ENCODE assay signal across 7 cellular contexts in the genomic region with DNA sequence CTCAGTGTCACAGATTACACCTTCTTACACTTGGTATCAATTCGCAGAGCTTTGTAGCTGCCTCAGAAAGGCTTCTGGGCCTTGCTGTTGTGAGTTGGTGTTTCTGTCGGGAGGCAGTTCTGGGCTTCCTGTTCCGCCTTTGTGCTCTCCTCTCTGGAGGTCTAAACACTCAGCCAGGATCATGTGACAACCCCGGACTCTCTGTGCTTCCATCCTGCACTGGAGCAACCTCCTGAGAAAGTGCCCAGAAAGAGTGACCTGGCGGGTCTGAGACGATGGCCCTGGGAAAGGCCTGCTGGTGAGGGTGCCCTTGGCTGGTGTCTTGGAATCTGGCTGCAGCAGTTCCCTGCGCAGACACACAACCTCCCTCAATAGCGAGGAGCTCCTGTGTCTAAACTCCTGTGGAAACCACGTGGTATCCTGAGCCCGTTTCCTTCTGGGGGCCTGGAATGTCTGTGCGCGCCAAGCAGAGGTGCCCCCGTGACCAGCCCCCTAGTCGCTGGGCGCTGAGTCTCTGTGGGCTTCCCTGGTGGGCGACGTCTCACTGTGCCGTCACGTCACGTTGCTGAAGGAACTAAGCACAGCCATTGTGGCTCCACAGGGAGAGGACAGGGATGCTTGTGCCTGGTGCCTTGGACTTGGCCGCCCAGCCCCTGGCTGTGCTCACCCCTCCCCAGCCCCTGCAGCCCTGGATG.
A peak's percentile ranks its signal among the peaks of the same experiment; 100 is the strongest.
DNase-seq lines count a peak whose midpoint lies in the region; ATAC-seq and TF ChIP-seq lines count a peak whose summit lies in the region.
"Not testable (repeated sequence)": the region's sequence is repeated elsewhere in the genome, so short reads cannot be mapped to it uniquely, and the experiment has no call there.

No MANE protein-coding gene starts in this region.

- 73 to 79% methylated on average over 20 of the region's 21 CpGs for WGBS in thyroid gland, 2 donors

- H3K36me3 Mint-ChIP-seq in endothelial cell (ENCODE audit: low read depth, unreplicated experiment) = not testable (repeated sequence)

- H3K4me1 ChIP-seq in thyroid gland = not testable (repeated sequence)

- H3K4me3 Mint-ChIP-seq in endothelial cell (ENCODE audit: unreplicated experiment) = not testable (repeated sequence)

- peaks cover 19% of the 10 kb centered on the region for H3K4me1 Mint-ChIP-seq in endothelial cell (ENCODE audit: unreplicated experiment)

- not testable (repeated sequence) for H3K27me3 Mint-ChIP-seq in endothelial cell (ENCODE audit: unreplicated experiment)

- H3K27ac Mint-ChIP-seq in endothelial cell (ENCODE audit: unreplicated experiment) = peak overlapping the region; percentile 82

- intact Hi-C loops in posterior vena cava (cut with DNase I); thyroid gland (cut with DNase I): not testable (repeated sequence)

- H3K27me3 ChIP-seq in H7 (ENCODE audit: control insufficient read depth, insufficient read depth, low read length); thyroid gland: not testable (repeated sequence)

- not testable (repeated sequence) for H3K4me3 ChIP-seq in H7 (ENCODE audit: insufficient read depth, low read depth, low read length); thyroid gland (replicated peaks in 1 of 3)

- peak overlapping the region in 1 of 3 donors; percentile 50 for H3K27ac ChIP-seq in thyroid gland

- H3K36me3 ChIP-seq in H7 (replicated peaks; ENCODE audit: control insufficient read depth, insufficient read depth, low read length); thyroid gland: not testable (repeated sequence)

- ATAC-seq in left lobe of liver = not testable (repeated sequence)

- TF ChIP-seq POLR2A in thyroid gland (IDR thresholded peaks at IDR 0.05) = not testable (repeated sequence)

- H3K9me3 Mint-ChIP-seq in endothelial cell (ENCODE audit: unreplicated experiment) = not testable (repeated sequence)

- TF ChIP-seq CTCF in endothelial cell (IDR thresholded peaks at IDR 0.05; ENCODE audit: unreplicated experiment); thyroid gland (IDR thresholded peaks at IDR 0.05): not testable (repeated sequence)

- DNase-seq in H7 = peak; percentile 28
- DNase-seq in activated CD8-positive, alpha-beta memory T cell treated with anti-CD3 and anti-CD28 coated beads, Interleukin-2, amount 50 U/mL, for 48 hours = peak; percentile 37
- not testable (repeated sequence) for DNase-seq in endothelial cell (ENCODE audit: low spot score)
- DNase-seq in left lobe of liver (ENCODE audit: low spot score) = peak; percentile 35
- peak; percentile 9 for DNase-seq in mucosa of gallbladder (ENCODE audit: low spot score)
- DNase-seq in posterior vena cava (ENCODE audit: low spot score) = peak; percentile 78
- peak; percentile 60 to 66 for DNase-seq in thyroid gland

- not testable (repeated sequence) for H3K9me3 ChIP-seq in thyroid gland
